Comparison of ENCODE assay signal across 30 cellular contexts in genomic region chr10:124097883-124098282, GRCh38.
"Had no signal": no experiment of that assay in that cellular context is flagged by ENCODE, and none has a peak within 500 bp of the region (broad histone marks: within the 10 kb centered on the region; RNA-seq: fewer than 3 reads in every experiment).

No MANE protein-coding gene starts in this region.

- H3K4me1 Mint-ChIP-seq: activated CD4-positive, alpha-beta T cell treated with anti-CD3 and anti-CD28 coated beads, Interleukin-2, amount 10 ng/mL, durations not matched to agents 24 days and 14 days; activated naive CD8-positive, alpha-beta T cell treated with anti-CD3 and anti-CD28 coated beads, Interleukin-2, amount 50 U/mL, for 24 hours; central memory CD8-positive, alpha-beta T cell had no signal

- H3K9me3 Mint-ChIP-seq: activated B cell treated with CpG ODN at 0.5 μM for 24 hours; activated CD4-positive, alpha-beta T cell treated with anti-CD3 and anti-CD28 coated beads, Interleukin-2, amount 10 ng/mL, durations not matched to agents 24 days and 14 days; activated naive CD4-positive, alpha-beta T cell treated with anti-CD3 and anti-CD28 coated beads, Interleukin-2, amount 50 U/mL, for 72 hours; activated naive CD8-positive, alpha-beta T cell treated with anti-CD3 and anti-CD28 coated beads, Interleukin-2, amount 50 U/mL, for 24 hours; activated T-cell treated with anti-CD3 and anti-CD28 coated beads, Interleukin-2, amount 50 U/mL, for 4 hours; central memory CD8-positive, alpha-beta T cell; T-cell had no signal

- H3K27ac ChIP-seq: ascending aorta, body of pancreas, SK-N-MC had no signal

- H3K27me3 ChIP-seq: ascending aorta had no signal

- H3K27ac Mint-ChIP-seq: activated B cell treated with CpG ODN at 0.5 μM for 24 hours; activated CD4-positive, alpha-beta T cell treated with anti-CD3 and anti-CD28 coated beads, Interleukin-2, amount 10 ng/mL, durations not matched to agents 24 days and 14 days; activated naive CD4-positive, alpha-beta T cell treated with anti-CD3 and anti-CD28 coated beads, Interleukin-2, amount 50 U/mL, for 72 hours; activated naive CD8-positive, alpha-beta T cell treated with anti-CD3 and anti-CD28 coated beads, Interleukin-2, amount 50 U/mL, for 24 hours; T-cell had no signal

- H3K27me3 Mint-ChIP-seq: activated B cell treated with CpG ODN at 0.5 μM for 24 hours had no signal

- H3K4me3 Mint-ChIP-seq: activated B cell treated with CpG ODN at 0.5 μM for 24 hours; activated CD4-positive, alpha-beta T cell treated with anti-CD3 and anti-CD28 coated beads, Interleukin-2, amount 10 ng/mL, durations not matched to agents 24 days and 14 days; activated naive CD8-positive, alpha-beta T cell treated with anti-CD3 and anti-CD28 coated beads, Interleukin-2, amount 50 U/mL, for 24 hours; activated T-cell treated with anti-CD3 and anti-CD28 coated beads, Interleukin-2, amount 50 U/mL, for 4 hours; central memory CD8-positive, alpha-beta T cell; T-cell had no signal

- DNase-seq: activated B cell treated with CpG ODN at 0.5 μM for 24 hours; activated CD4-positive, alpha-beta T cell treated with anti-CD3 and anti-CD28 coated beads for 1 hour; activated CD4-positive, alpha-beta T cell treated with anti-CD3 and anti-CD28 coated beads, Interleukin-2, amount 10 ng/mL, durations not matched to agents 24 days and 14 days; activated CD4-positive, alpha-beta T cell treated with anti-CD3 and anti-CD28 coated beads, Interleukin-2, amount 50 U/mL, for 48 hours; activated CD8-positive, alpha-beta memory T cell treated with anti-CD3 and anti-CD28 coated beads for 24 hours; activated effector memory CD4-positive, alpha-beta T cell treated with anti-CD3 and anti-CD28 coated beads, Interleukin-2, amount 50 U/mL, for 16 hours; activated naive CD4-positive, alpha-beta T cell treated with Interleukin-2 at 50 U/mL for 16 hours; activated naive CD8-positive, alpha-beta T cell treated with anti-CD3 and anti-CD28 coated beads, Interleukin-2, amount 50 U/mL, for 24 hours; activated T-cell treated with anti-CD3 and anti-CD28 coated beads, Interleukin-2, amount 50 U/mL, for 4 hours; amniotic stem cell; body of pancreas; KG1; NCI-H1048; NCI-H1436; NCI-H187 treated with DMSO at 0.1 percent for 48 hours; NCI-H2081 treated with DMSO at 0.1 percent for 48 hours; NCI-H2171; NCI-H2227 treated with DMSO at 0.1 percent for 48 hours; NCI-H446 treated with DMSO at 0.1 percent for 48 hours; NCI-H524 treated with DMSO at 0.1 percent for 48 hours; NCI-H82; PC-3; T-cell; T-helper 2 cell; T1000 had no signal

- H3K4me3 ChIP-seq: ascending aorta, body of pancreas, SK-N-MC had no signal

- ATAC-seq: activated naive CD4-positive, alpha-beta T cell treated with anti-CD3 and anti-CD28 coated beads, Interleukin-2, amount 50 U/mL, for 72 hours; activated naive CD8-positive, alpha-beta T cell treated with anti-CD3 and anti-CD28 coated beads, Interleukin-2, amount 50 U/mL, for 24 hours; activated T-cell treated with anti-CD3 and anti-CD28 coated beads, Interleukin-2, amount 50 U/mL, for 4 hours; body of pancreas; PC-3; Right ventricle myocardium inferior; T-cell had no signal

- H3K36me3 ChIP-seq: ascending aorta had no signal

- H3K36me3 Mint-ChIP-seq: T-cell had no signal
